8 cellular contexts compared by ENCODE assay signal in genomic region chr1:179251675-179252074, GRCh38. TPM values are rescaled to one million over a fixed set of nuclear protein-coding genes. Genes with fewer than 3 reads are reported as not detected.
DNase-seq lines count a peak whose midpoint lies in the region; ATAC-seq lines count a peak whose summit lies in the region.

No MANE protein-coding gene starts in this region.

- H3K27ac Mint-ChIP-seq in activated naive CD8-positive, alpha-beta T cell treated with anti-CD3 and anti-CD28 coated beads for 36 hours: no peak overlapping the region

- no peaks in the 10 kb centered on the region for H3K4me1 Mint-ChIP-seq in activated naive CD8-positive, alpha-beta T cell treated with anti-CD3 and anti-CD28 coated beads for 36 hours

- H3K36me3 Mint-ChIP-seq in activated naive CD8-positive, alpha-beta T cell treated with anti-CD3 and anti-CD28 coated beads for 36 hours: no peaks in the 10 kb centered on the region

- H3K4me3 Mint-ChIP-seq in activated naive CD8-positive, alpha-beta T cell treated with anti-CD3 and anti-CD28 coated beads for 36 hours: no peak overlapping the region

- ATAC-seq in HG02588 (IDR thresholded peaks at IDR 0.05; ENCODE audit: unreplicated experiment): no peak

- peak; percentile 47 for DNase-seq in Ammon's horn (ENCODE audit: low spot score)
- DNase-seq in HT-29 (ENCODE audit: low spot score): peak; percentile 61
- DNase-seq in amniotic epithelial cell (ENCODE audit: low read depth): peak; percentile 80
- DNase-seq in kidney tubule cell (ENCODE audit: low spot score): peak; percentile 40
- no peak for DNase-seq in activated naive CD8-positive, alpha-beta T cell treated with anti-CD3 and anti-CD28 coated beads for 36 hours
- DNase-seq in NCI-H2081 treated with DMSO at 0.1 percent for 48 hours (lab: John Stamatoyannopoulos, UW): no peak
- DNase-seq in NCI-H1436 treated with DMSO at 0.1 percent for 48 hours (lab: John Stamatoyannopoulos, UW): no peak

- no peaks in the 10 kb centered on the region for H3K27me3 Mint-ChIP-seq in activated naive CD8-positive, alpha-beta T cell treated with anti-CD3 and anti-CD28 coated beads for 36 hours

- H3K9me3 Mint-ChIP-seq in activated naive CD8-positive, alpha-beta T cell treated with anti-CD3 and anti-CD28 coated beads for 36 hours: no peaks in the 10 kb centered on the region

RNA-seq across cellular contexts. Expression of gene ABL2, which starts 22.2 kb away (rescaled TPM):
- 2.5 and 4.5 TPM in 2 replicates for total RNA-seq in HT-29 (2014; rRNA removed; shearing (Covaris generic))
- total RNA-seq in activated naive CD8-positive, alpha-beta T cell treated with anti-CD3 and anti-CD28 coated beads for 36 hours: 1 to 10 TPM; 8.5 to 9.3 TPM

RNA-seq across cellular contexts. Expression of gene SOAT1, which starts 41.9 kb away (rescaled TPM):
- 0.74 and 2.3 TPM in 2 replicates for total RNA-seq in HT-29 (2014; rRNA removed; shearing (Covaris generic))
- 10 to 100 TPM; 86.2 to 90.9 TPM for total RNA-seq in activated naive CD8-positive, alpha-beta T cell treated with anti-CD3 and anti-CD28 coated beads for 36 hours

Comparison
In these comparisons a context has a peak if more than half of its experiments do, and no peak if none do; other contexts are left out.
1. DNase-seq: peak in Ammon's horn (single experiment), HT-29 (single experiment), amniotic epithelial cell (single experiment) and kidney tubule cell (single experiment); none in activated naive CD8-positive, alpha-beta T cell treated with anti-CD3 and anti-CD28 coated beads for 36 hours (single experiment), NCI-H2081 treated with DMSO at 0.1 percent for 48 hours (single experiment) and NCI-H1436 treated with DMSO at 0.1 percent for 48 hours (single experiment).
2. RNA of gene SOAT1, which starts 41.9 kb away (total RNA-seq): 86.2 to 90.9 TPM in activated naive CD8-positive, alpha-beta T cell treated with anti-CD3 and anti-CD28 coated beads for 36 hours; 0.74 to 2.3 TPM in HT-29; every median in the first group is over 10 times any median in the second.